In genomic region chr19:5090780-5091575, GRCh38 we compare ENCODE assay signal across 9 cellular contexts.
DNase-seq lines count a peak whose midpoint lies in the region; ATAC-seq and TF ChIP-seq lines count a peak whose summit lies in the region.
"Had no signal": no experiment of that assay in that cellular context is flagged by ENCODE, and none has a peak within 500 bp of the region (broad histone marks: within the 10 kb centered on the region; RNA-seq: fewer than 3 reads in every experiment).

No MANE protein-coding gene starts in this region.

- H3K36me3 ChIP-seq in tibial nerve = peaks cover 0 to 51% (median 0%) of the 10 kb centered on the region in 3 donors

- no peaks in the 10 kb centered on the region for H3K9me3 ChIP-seq in tibial nerve

- no peak for TF ChIP-seq EP300 in tibial nerve (IDR thresholded peaks at IDR 0.05)

- H3K27ac ChIP-seq in tibial nerve = peak overlapping the region; percentile 43 to 89 (median 73)

- ATAC-seq in GM18858 (IDR thresholded peaks at IDR 0.05; ENCODE audit: unreplicated experiment) (no peak), HG03196 (IDR thresholded peaks at IDR 0.05; ENCODE audit: unreplicated experiment) (no peak)

- H3K27me3 ChIP-seq in tibial nerve = no peaks in the 10 kb centered on the region

- H3K4me3 ChIP-seq in tibial nerve = no peak overlapping the region

- DNase-seq in NCI-H1436 (lab: John Stamatoyannopoulos, UW) (peak; percentile 39), NCI-H1436 treated with DMSO at 0.1 percent for 48 hours (lab: John Stamatoyannopoulos, UW) (no peak), astrocyte of the hippocampus (ENCODE audit: low read depth, low spot score) (peak; percentile 74), kidney tubule cell (ENCODE audit: low spot score) (peak; percentile 3), tibial nerve (ENCODE audit: low spot score in 2 of 2) (peak in 1 of 2 donors; percentile 33), DMS114 treated with DMSO at 0.1 percent for 48 hours (lab: John Stamatoyannopoulos, UW; ENCODE audit: unreplicated experiment) (no peak)
- DNase-seq: NCI-H1694 treated with DMSO at 0.1 percent for 48 hours had no signal

- no peak for TF ChIP-seq CTCF in tibial nerve (IDR thresholded peaks at IDR 0.05)

- 46 to 54% methylated on average over 20 to 23 of the region's 29 CpGs for WGBS in tibial nerve, 2 donors

- H3K4me1 ChIP-seq in tibial nerve = peaks cover 0 to 49% (median 27%) of the 10 kb centered on the region in 4 donors

- TF ChIP-seq POLR2A in tibial nerve (IDR thresholded peaks at IDR 0.05) = no peak

Comparison
In these comparisons a context has a peak if more than half of its experiments do, and no peak if none do; other contexts are left out.
1. DNase-seq: peak in NCI-H1436 (single experiment), astrocyte of the hippocampus (single experiment) and kidney tubule cell (single experiment); none in NCI-H1436 treated with DMSO at 0.1 percent for 48 hours (single experiment) and DMS114 treated with DMSO at 0.1 percent for 48 hours (single experiment).